ENCODE assay signal across 15 cellular contexts in genomic region chr21:23939369-23940065, GRCh38.
"Had no signal": no experiment of that assay in that cellular context is flagged by ENCODE, and none has a peak within 500 bp of the region (broad histone marks: within the 10 kb centered on the region; RNA-seq: fewer than 3 reads in every experiment).

No MANE protein-coding gene starts in this region.

- H3K9me3 Mint-ChIP-seq: activated naive CD8-positive, alpha-beta T cell treated with anti-CD3 and anti-CD28 coated beads, Interleukin-2, amount 50 U/mL, for 24 hours; activated T-helper 1 cell treated with anti-CD3 and anti-CD28 coated beads, Interleukin-12 subunit alpha, Interleukin-12 subunit beta, Interleukin-2, Interleukin-4 antibody, amounts not matched to agents 30 ng/mL and 10 ng/mL and 1 ng/mL, durations not matched to agents 14 hours and 24 hours and 36 hours had no signal

- H3K4me1 Mint-ChIP-seq: activated CD4-positive, alpha-beta T cell treated with anti-CD3 and anti-CD28 coated beads for 36 hours; mesothelial cell of epicardium had no signal

- H3K36me3 Mint-ChIP-seq: mesothelial cell of epicardium had no signal

- ATAC-seq: activated CD4-positive, alpha-beta T cell treated with anti-CD3 and anti-CD28 coated beads for 36 hours; activated CD8-positive, alpha-beta T cell treated with anti-CD3 and anti-CD28 coated beads, Interleukin-2, amount 10 ng/mL, durations not matched to agents 7 days and 5 days; activated naive CD8-positive, alpha-beta T cell treated with anti-CD3 and anti-CD28 coated beads, Interleukin-2, amount 50 U/mL, for 24 hours; foreskin keratinocyte; left cardiac atrium; lower lobe of right lung had no signal

- H3K4me3 Mint-ChIP-seq: activated CD4-positive, alpha-beta T cell treated with anti-CD3 and anti-CD28 coated beads for 36 hours; activated CD8-positive, alpha-beta T cell treated with anti-CD3 and anti-CD28 coated beads, Interleukin-2, amount 10 ng/mL, durations not matched to agents 7 days and 5 days; activated naive CD8-positive, alpha-beta T cell treated with anti-CD3 and anti-CD28 coated beads, Interleukin-2, amount 50 U/mL, for 24 hours; activated T-helper 1 cell treated with anti-CD3 and anti-CD28 coated beads, Interleukin-12 subunit alpha, Interleukin-12 subunit beta, Interleukin-2, Interleukin-4 antibody, amounts not matched to agents 30 ng/mL and 10 ng/mL and 1 ng/mL, durations not matched to agents 14 hours and 24 hours and 36 hours; mesothelial cell of epicardium had no signal

- H3K27ac Mint-ChIP-seq: activated CD4-positive, alpha-beta T cell treated with anti-CD3 and anti-CD28 coated beads for 36 hours; activated CD8-positive, alpha-beta T cell treated with anti-CD3 and anti-CD28 coated beads, Interleukin-2, amount 10 ng/mL, durations not matched to agents 7 days and 5 days; activated naive CD8-positive, alpha-beta T cell treated with anti-CD3 and anti-CD28 coated beads, Interleukin-2, amount 50 U/mL, for 24 hours; activated T-helper 1 cell treated with anti-CD3 and anti-CD28 coated beads, Interleukin-12 subunit alpha, Interleukin-12 subunit beta, Interleukin-2, Interleukin-4 antibody, amounts not matched to agents 30 ng/mL and 10 ng/mL and 1 ng/mL, durations not matched to agents 14 hours and 24 hours and 36 hours; mesothelial cell of epicardium had no signal

- H3K4me3 ChIP-seq: ascending aorta, lower lobe of right lung had no signal

- H3K27ac ChIP-seq: ascending aorta, foreskin keratinocyte, lower lobe of right lung, parathyroid adenoma, VCaP had no signal

- H3K27me3 Mint-ChIP-seq: activated naive CD8-positive, alpha-beta T cell treated with anti-CD3 and anti-CD28 coated beads, Interleukin-2, amount 50 U/mL, for 24 hours had no signal

- DNase-seq: activated CD4-positive, alpha-beta T cell treated with anti-CD3 and anti-CD28 coated beads for 36 hours; activated CD8-positive, alpha-beta memory T cell treated with anti-CD3 and anti-CD28 coated beads, Interleukin-2, amount 50 U/mL, for 48 hours; activated CD8-positive, alpha-beta T cell treated with anti-CD3 and anti-CD28 coated beads, Interleukin-2, amount 10 ng/mL, durations not matched to agents 7 days and 5 days; activated naive CD4-positive, alpha-beta T cell treated with Interleukin-2 at 50 U/mL for 16 hours; activated naive CD8-positive, alpha-beta T cell treated with anti-CD3 and anti-CD28 coated beads, Interleukin-2, amount 50 U/mL, for 24 hours; foreskin keratinocyte; head of caudate nucleus; left cardiac atrium; lower lobe of right lung; stimulated activated CD4-positive, alpha-beta T cell treated with anti-CD3 and anti-CD28 coated beads, Interleukin-4, amount 100 ng/mL, for 24 hours had no signal
